Comparison of ENCODE assay signal across 12 cellular contexts in genomic region chr10:13684813-13685511, GRCh38.
A peak's percentile ranks its signal among the peaks of the same experiment; 100 is the strongest.
DNase-seq lines count a peak whose midpoint lies in the region; ATAC-seq and TF ChIP-seq lines count a peak whose summit lies in the region.
"Had no signal": no experiment of that assay in that cellular context is flagged by ENCODE, and none has a peak within 500 bp of the region (broad histone marks: within the 10 kb centered on the region; RNA-seq: fewer than 3 reads in every experiment).

No MANE protein-coding gene starts in this region.

- no peaks in the 10 kb centered on the region for H3K36me3 ChIP-seq in A673 (ENCODE audit: insufficient read depth, low read length, poor library complexity, severe bottlenecking)
- H3K36me3 ChIP-seq in esophagus muscularis mucosa: peaks cover 0 to 18% (median 9%) of the 10 kb centered on the region in 4 donors
- H3K36me3 ChIP-seq in neural cell (ENCODE audit: insufficient read depth, low read length): no peaks in the 10 kb centered on the region
- H3K36me3 ChIP-seq: WERI-Rb-1 had no signal

- H3K9me2 ChIP-seq in neural cell (ENCODE audit: insufficient read depth, low read length): no peaks in the 10 kb centered on the region

- DNase-seq in A673 (ENCODE audit: low spot score) (peak; percentile 78), NCI-H1092 treated with DMSO at 0.1 percent for 48 hours (lab: John Stamatoyannopoulos, UW) (peak; percentile 54), esophagus muscularis mucosa (ENCODE audit: extremely low spot score) (no peak), GM10248 (ENCODE audit: extremely low spot score) (no peak), 8988T (no peak), middle frontal gyrus (ENCODE audit: extremely low spot score, low spot score) (no peak)
- DNase-seq in natural killer cell treated with Interleukin-12 subunit alpha and Interleukin-12 subunit beta and Interleukin-15 and Interleukin-18, amount 100 ng/mL, for 72 hours (ENCODE audit: low spot score): no peak
- DNase-seq: activated effector memory CD4-positive, alpha-beta T cell treated with Interleukin-2 at 50 U/mL for 16 hours; NCI-H1417 treated with DMSO at 0.1 percent for 48 hours; OCI-M1 had no signal

- H3F3A ChIP-seq in neural cell (ENCODE audit: insufficient read depth, low read length, poor library complexity, severe bottlenecking): no peaks in the 10 kb centered on the region

- no peak overlapping the region for H3K27ac Mint-ChIP-seq in natural killer cell treated with Interleukin-12 subunit alpha and Interleukin-12 subunit beta and Interleukin-15 and Interleukin-18, amount 100 ng/mL, for 72 hours

- H4K20me1 ChIP-seq in neural cell (ENCODE audit: insufficient read depth): no peaks in the 10 kb centered on the region

- TF ChIP-seq EP300 in esophagus muscularis mucosa (IDR thresholded peaks at IDR 0.05) (no peak), neural cell (conservative IDR thresholded peaks at IDR 0.05; ENCODE audit: poor library complexity, severe bottlenecking) (no peak)

- BruUV-seq in A673 (replicated peaks; lab: Mats Ljungman, UMichigan): no TSS peak

- no peak for ATAC-seq in natural killer cell treated with Interleukin-12 subunit alpha and Interleukin-12 subunit beta and Interleukin-15 and Interleukin-18, amount 100 ng/mL, for 72 hours

- H3K4me3 ChIP-seq in A673 (ENCODE audit: low read depth, low read length, poor library complexity, severe bottlenecking): peak overlapping the region; percentile 23
- H3K4me3 ChIP-seq in esophagus muscularis mucosa: peak overlapping the region in 2 of 4 donors; percentile 25 to 26
- no peak overlapping the region for H3K4me3 ChIP-seq in neural cell (ENCODE audit: low read length)

- no peak overlapping the region for H2AFZ ChIP-seq in neural cell (ENCODE audit: low read depth, low read length)

- peak overlapping the region; percentile 85 for H3K27ac ChIP-seq in A673 (ENCODE audit: low read depth, low read length, poor library complexity, severe bottlenecking)
- H3K27ac ChIP-seq in esophagus muscularis mucosa (replicated peaks in 1 of 4): peak overlapping the region; percentile 71 to 82 (median 81)
- no peak overlapping the region for H3K27ac ChIP-seq in neural cell (ENCODE audit: low read length)

- H3K4me1 ChIP-seq in A673 (ENCODE audit: insufficient read depth, low read length, poor library complexity, severe bottlenecking): peaks cover 30% of the 10 kb centered on the region
- H3K4me1 ChIP-seq in esophagus muscularis mucosa: peaks cover 48 to 51% (median 49%) of the 10 kb centered on the region in 4 donors

- TF ChIP-seq RAD21 in neural cell (conservative IDR thresholded peaks at IDR 0.05): no peak

- 14% methylated on average over 6 of the region's 6 CpGs for WGBS in esophagus muscularis mucosa

- no peaks in the 10 kb centered on the region for H3K79me2 ChIP-seq in neural cell (replicated peaks; ENCODE audit: insufficient read depth, low read length)

- no peak for TF ChIP-seq POLR2A in esophagus muscularis mucosa (IDR thresholded peaks at IDR 0.05; ENCODE audit: low read depth)

- no peak overlapping the region for H3K4me3 Mint-ChIP-seq in natural killer cell treated with Interleukin-12 subunit alpha and Interleukin-12 subunit beta and Interleukin-15 and Interleukin-18, amount 100 ng/mL, for 72 hours

- H3K9me3 ChIP-seq in A673 (ENCODE audit: low read depth, low read length, poor library complexity, severe bottlenecking) (no peaks in the 10 kb centered on the region), esophagus muscularis mucosa (no peaks in the 10 kb centered on the region), neural cell (ENCODE audit: low read length) (no peaks in the 10 kb centered on the region)

- intact Hi-C loops in A673 (cut with micrococcal nuclease; ENCODE audit: unreplicated experiment): no loop called here
- intact Hi-C loops in esophagus muscularis mucosa (cut with DNase I): no loop called here

- POLR2A ChIA-PET in A673 (lab: Charles Lee; ENCODE audit: low non-redundant PET): no interaction called here
- POLR2A ChIA-PET in GM10248 (lab: Yijun Ruan, JAX): no interaction called here

- no peaks in the 10 kb centered on the region for H3K36me3 Mint-ChIP-seq in natural killer cell treated with Interleukin-12 subunit alpha and Interleukin-12 subunit beta and Interleukin-15 and Interleukin-18, amount 100 ng/mL, for 72 hours

- peaks cover 9 to 16% of the 10 kb centered on the region in 2 donors for H3K27me3 Mint-ChIP-seq in natural killer cell treated with Interleukin-12 subunit alpha and Interleukin-12 subunit beta and Interleukin-15 and Interleukin-18, amount 100 ng/mL, for 72 hours

- no peak overlapping the region for H3K4me2 ChIP-seq in neural cell (ENCODE audit: low read length)

- no peaks in the 10 kb centered on the region for H3K4me1 Mint-ChIP-seq in natural killer cell treated with Interleukin-12 subunit alpha and Interleukin-12 subunit beta and Interleukin-15 and Interleukin-18, amount 100 ng/mL, for 72 hours (ENCODE audit: low read depth in 2 of 2)

- CTCF ChIA-PET in A673 (lab: Charles Lee): interaction anchor here (0.5 kb wide), 1 partner anchor 93 kb away, joined by 5 read pairs; no protein-coding TSS in a partner anchor
- CTCF ChIA-PET in GM10248 (lab: Yijun Ruan, JAX): interaction anchor here (1.0 to 2.4 kb wide), 5 partner anchors 11 to 55 kb away, joined by 3 to 8 read pairs (median 5); no protein-coding TSS in a partner anchor

- H3K9ac ChIP-seq in neural cell (ENCODE audit: low read length): no peak overlapping the region

- H3K27me3 ChIP-seq in A673 (replicated peaks; ENCODE audit: insufficient read depth, low read depth, low read length, poor library complexity): no peaks in the 10 kb centered on the region
- no peaks in the 10 kb centered on the region for H3K27me3 ChIP-seq in esophagus muscularis mucosa
- H3K27me3 ChIP-seq in neural cell (ENCODE audit: insufficient read depth, low read depth, low read length): no peaks in the 10 kb centered on the region

- H3K9me3 Mint-ChIP-seq in natural killer cell treated with Interleukin-12 subunit alpha and Interleukin-12 subunit beta and Interleukin-15 and Interleukin-18, amount 100 ng/mL, for 72 hours: no peaks in the 10 kb centered on the region

- TF ChIP-seq CTCF in A673 (conservative IDR thresholded peaks at IDR 0.05; ENCODE audit: low read depth, low read length) (no peak), esophagus muscularis mucosa (IDR thresholded peaks at IDR 0.05) (no peak), neural cell (IDR thresholded peaks at IDR 0.05; ENCODE audit: poor library complexity, severe bottlenecking) (no peak), GM10248 (IDR thresholded peaks at IDR 0.05; ENCODE audit: control extremely low read depth, extremely low read depth, low read depth, missing control alignments) (no peak)

TF ChIP-seq in neural cell, 6 proteins besides CTCF, POLR2A, EP300 and RAD21:
- TF ChIP-seq REST (IDR thresholded peaks at IDR 0.05; ENCODE audit: borderline replicate concordance) (peak; percentile 62), TAF1 (IDR thresholded peaks at IDR 0.05; ENCODE audit: low read depth) (no peak), POLR2AphosphoS5 (IDR thresholded peaks at IDR 0.05) (peak; percentile 53), MXI1 (conservative IDR thresholded peaks at IDR 0.05; ENCODE audit: poor library complexity, severe bottlenecking) (no peak)

Comparison
In these comparisons a context has a peak if more than half of its experiments do, and no peak if none do; other contexts are left out.
1. DNase-seq: peak in A673 (single experiment) and NCI-H1092 treated with DMSO at 0.1 percent for 48 hours (single experiment); none in esophagus muscularis mucosa (single experiment), GM10248 (single experiment), natural killer cell treated with Interleukin-12 subunit alpha and Interleukin-12 subunit beta and Interleukin-15 and Interleukin-18, amount 100 ng/mL, for 72 hours (single experiment), 8988T (single experiment) and middle frontal gyrus (single experiment).